25 cellular contexts compared by ENCODE assay signal in the genomic region with DNA sequence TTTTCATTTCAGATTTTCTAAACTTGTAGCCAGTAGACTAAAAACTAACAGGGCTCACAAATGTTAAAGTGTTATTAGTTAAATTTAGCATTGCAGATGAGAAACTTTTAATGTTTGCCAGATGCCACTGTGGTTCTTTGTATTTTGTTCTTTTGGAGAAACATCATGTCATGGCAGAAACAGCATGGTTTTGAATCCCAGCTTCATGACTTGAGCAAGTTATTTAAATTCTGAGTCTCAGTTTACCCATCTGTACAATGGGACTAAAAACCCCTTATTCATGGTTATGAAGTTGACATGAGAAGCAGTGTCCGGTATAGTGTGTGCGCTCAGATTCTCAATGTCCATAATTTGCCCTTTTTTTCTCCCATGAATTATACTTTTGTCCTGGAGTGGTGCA.
"Had no signal": no experiment of that assay in that cellular context is flagged by ENCODE, and none has a peak within 500 bp of the region (broad histone marks: within the 10 kb centered on the region; RNA-seq: fewer than 3 reads in every experiment).

No MANE protein-coding gene starts in this region.

- H3K27me3 Mint-ChIP-seq: naive B cell; naive thymus-derived CD8-positive, alpha-beta T cell; stimulated activated memory B cell treated with anti-CD40 and anti-IgM and Interleukin-4, amounts not matched to agents 10 μg/mL and 1 μg/mL and 100 μg/mL, for 72 hours; stimulated activated naive CD8-positive, alpha-beta T cell treated with anti-CD3 and anti-CD28 coated beads, Interleukin-15, amount 100 ng/mL, for 72 hours; type B pancreatic cell had no signal

- ATAC-seq: pancreas; right cardiac atrium; sciatic nerve; stimulated activated memory B cell treated with anti-CD40 and anti-IgM and Interleukin-4, amounts not matched to agents 10 μg/mL and 1 μg/mL and 100 μg/mL, for 72 hours; stimulated activated naive CD8-positive, alpha-beta T cell treated with anti-CD3 and anti-CD28 coated beads, Interleukin-15, amount 100 ng/mL, for 72 hours; stimulated activated naive CD8-positive, alpha-beta T cell treated with anti-CD3 and anti-CD28 coated beads, Interleukin-15, Interleukin-2, amounts not matched to agents 100 U/mL and 50 U/mL, for 24 hours; upper lobe of right lung had no signal

- DNase-seq: naive B cell; naive thymus-derived CD8-positive, alpha-beta T cell; nephron progenitor cell; nucleus accumbens; pancreas; right cardiac atrium; spleen; stimulated activated CD4-positive, alpha-beta T cell treated with anti-CD3 and anti-CD28 coated beads, Interleukin-12 subunit alpha, Interleukin-12 subunit beta, amount 100 ng/mL, for 4 hours; stimulated activated CD4-positive, alpha-beta T cell treated with anti-CD3 and anti-CD28 coated beads, Interleukin-1b, Interleukin-23, amount 100 ng/mL, for 48 hours; stimulated activated CD4-positive, alpha-beta T cell treated with anti-CD3 and anti-CD28 coated beads, Interleukin-4, amount 100 ng/mL, for 1 hour; stimulated activated CD4-positive, alpha-beta T cell treated with anti-CD3 and anti-CD28 coated beads, Interleukin-4, amount 100 ng/mL, for 4 hours; stimulated activated CD8-positive, alpha-beta memory T cell treated with anti-CD3 and anti-CD28 coated beads, Interleukin-4, amount 100 ng/mL, for 48 hours; stimulated activated naive CD4-positive, alpha-beta T cell; stimulated activated naive CD8-positive, alpha-beta T cell treated with anti-CD3 and anti-CD28 coated beads, Interleukin-15, amount 100 ng/mL, for 72 hours; stimulated activated naive CD8-positive, alpha-beta T cell treated with anti-CD3 and anti-CD28 coated beads, Interleukin-15, Interleukin-2, amounts not matched to agents 100 U/mL and 50 U/mL, for 24 hours; substantia nigra; testis; tibial artery; transverse colon; upper lobe of right lung; uterus had no signal

- H3K4me1 Mint-ChIP-seq: nephron progenitor cell, neural crest cell had no signal

- H3K9me3 Mint-ChIP-seq: naive B cell; naive thymus-derived CD8-positive, alpha-beta T cell; nephron progenitor cell; neural crest cell; stimulated activated memory B cell treated with anti-CD40 and anti-IgM and Interleukin-4, amounts not matched to agents 10 μg/mL and 1 μg/mL and 100 μg/mL, for 72 hours; stimulated activated naive CD8-positive, alpha-beta T cell treated with anti-CD3 and anti-CD28 coated beads, Interleukin-15, amount 100 ng/mL, for 72 hours; type B pancreatic cell had no signal

- H3K4me3 Mint-ChIP-seq: naive B cell; naive thymus-derived CD8-positive, alpha-beta T cell; nephron progenitor cell; neural crest cell; stimulated activated memory B cell treated with anti-CD40 and anti-IgM and Interleukin-4, amounts not matched to agents 10 μg/mL and 1 μg/mL and 100 μg/mL, for 72 hours; stimulated activated naive CD8-positive, alpha-beta T cell treated with anti-CD3 and anti-CD28 coated beads, Interleukin-15, amount 100 ng/mL, for 72 hours; type B pancreatic cell had no signal

- H3K27ac Mint-ChIP-seq: nephron progenitor cell; stimulated activated naive CD8-positive, alpha-beta T cell treated with anti-CD3 and anti-CD28 coated beads, Interleukin-15, amount 100 ng/mL, for 72 hours; type B pancreatic cell had no signal
